33 cellular contexts compared by ENCODE assay signal in genomic region chr4:102772738-102773340, GRCh38.
"Had no signal": no experiment of that assay in that cellular context is flagged by ENCODE, and none has a peak within 500 bp of the region (broad histone marks: within the 10 kb centered on the region; RNA-seq: fewer than 3 reads in every experiment).

No MANE protein-coding gene starts in this region.

- H3K27me3 Mint-ChIP-seq: activated B cell treated with CpG ODN at 0.5 μM for 24 hours; activated naive CD4-positive, alpha-beta T cell treated with anti-CD3 and anti-CD28 coated beads, Interleukin-2, amount 50 U/mL, for 24 hours; activated naive CD8-positive, alpha-beta T cell treated with anti-CD3 and anti-CD28 coated beads for 36 hours; activated naive CD8-positive, alpha-beta T cell treated with anti-CD3 and anti-CD28 coated beads, Interleukin-2, amount 50 U/mL, for 24 hours; activated T-cell treated with anti-CD3 and anti-CD28 coated beads, Interleukin-2, amount 50 U/mL, for 24 hours; effector memory CD8-positive, alpha-beta T cell had no signal

- H3K27ac ChIP-seq: adrenal gland, body of pancreas, esophagus muscularis mucosa, foreskin keratinocyte, gastrocnemius medialis, heart right ventricle, WERI-Rb-1 had no signal

- H3K9me3 Mint-ChIP-seq: activated B cell treated with CpG ODN at 0.5 μM for 24 hours; activated CD4-positive, alpha-beta memory T cell treated with anti-CD3 and anti-CD28 coated beads, Interleukin-2, amount 10 ng/mL, durations not matched to agents 7 days and 5 days; activated naive CD4-positive, alpha-beta T cell treated with anti-CD3 and anti-CD28 coated beads for 36 hours; activated naive CD4-positive, alpha-beta T cell treated with anti-CD3 and anti-CD28 coated beads, Interleukin-2, amount 50 U/mL, for 24 hours; activated naive CD8-positive, alpha-beta T cell treated with anti-CD3 and anti-CD28 coated beads for 36 hours; activated naive CD8-positive, alpha-beta T cell treated with anti-CD3 and anti-CD28 coated beads, Interleukin-2, amount 50 U/mL, for 24 hours; activated T-cell treated with anti-CD3 and anti-CD28 coated beads, Interleukin-2, amount 50 U/mL, for 24 hours; activated T-cell treated with anti-CD3 and anti-CD28 coated beads, Interleukin-2, amount 50 U/mL, for 72 hours; effector memory CD8-positive, alpha-beta T cell; T-cell; T-helper 1 cell treated with Interleukin-12 subunit alpha and Interleukin-12 subunit beta and Interleukin-4 antibody, amounts not matched to agents 30 μg/mL and 1 μg/mL, for 36 hours; T-helper 2 cell treated with Interferon-gamma antibody and Interleukin-4, amounts not matched to agents 5 μg/mL and 100 μg/mL, for 36 hours had no signal

- H3K9me3 ChIP-seq: adrenal gland, body of pancreas, esophagus muscularis mucosa, gastrocnemius medialis, heart right ventricle had no signal

- H3K27me3 ChIP-seq: adrenal gland, body of pancreas, esophagus muscularis mucosa, gastrocnemius medialis, heart right ventricle had no signal

- H3K36me3 ChIP-seq: adrenal gland, esophagus muscularis mucosa, gastrocnemius medialis, heart right ventricle, WERI-Rb-1 had no signal

- H3K4me3 Mint-ChIP-seq: activated B cell treated with CpG ODN at 0.5 μM for 24 hours; activated CD4-positive, alpha-beta memory T cell treated with anti-CD3 and anti-CD28 coated beads, Interleukin-2, amount 10 ng/mL, durations not matched to agents 7 days and 5 days; activated naive CD4-positive, alpha-beta T cell treated with anti-CD3 and anti-CD28 coated beads for 36 hours; activated naive CD4-positive, alpha-beta T cell treated with anti-CD3 and anti-CD28 coated beads, Interleukin-2, amount 50 U/mL, for 24 hours; activated naive CD8-positive, alpha-beta T cell treated with anti-CD3 and anti-CD28 coated beads for 36 hours; activated naive CD8-positive, alpha-beta T cell treated with anti-CD3 and anti-CD28 coated beads, Interleukin-2, amount 50 U/mL, for 24 hours; activated T-cell treated with anti-CD3 and anti-CD28 coated beads, Interleukin-2, amount 50 U/mL, for 24 hours; activated T-cell treated with anti-CD3 and anti-CD28 coated beads, Interleukin-2, amount 50 U/mL, for 72 hours; effector memory CD8-positive, alpha-beta T cell; T-cell; T-helper 1 cell treated with Interleukin-12 subunit alpha and Interleukin-12 subunit beta and Interleukin-4 antibody, amounts not matched to agents 30 μg/mL and 1 μg/mL, for 36 hours; T-helper 2 cell treated with Interferon-gamma antibody and Interleukin-4, amounts not matched to agents 5 μg/mL and 100 μg/mL, for 36 hours had no signal

- H3K4me1 ChIP-seq: adrenal gland, body of pancreas, esophagus muscularis mucosa, foreskin keratinocyte, gastrocnemius medialis, heart right ventricle had no signal

- H3K36me3 Mint-ChIP-seq: activated naive CD4-positive, alpha-beta T cell treated with anti-CD3 and anti-CD28 coated beads, Interleukin-2, amount 50 U/mL, for 24 hours; activated naive CD8-positive, alpha-beta T cell treated with anti-CD3 and anti-CD28 coated beads for 36 hours; T-cell had no signal

- H3K4me3 ChIP-seq: adrenal gland, body of pancreas, esophagus muscularis mucosa, gastrocnemius medialis, heart right ventricle had no signal

- ATAC-seq: activated CD4-positive, CD25-positive, alpha-beta regulatory T cell treated with anti-CD3 and anti-CD28 coated beads, Interleukin-2, amount 50 U/mL, for 24 hours; activated naive CD8-positive, alpha-beta T cell treated with anti-CD3 and anti-CD28 coated beads, Interleukin-2, amount 50 U/mL, for 24 hours; activated T-cell treated with anti-CD3 and anti-CD28 coated beads, Interleukin-2, amount 50 U/mL, for 72 hours; body of pancreas; effector memory CD8-positive, alpha-beta T cell; foreskin keratinocyte; gastrocnemius medialis; heart right ventricle; T-cell had no signal

- DNase-seq: activated B cell treated with CpG ODN at 0.5 μM for 24 hours; activated CD4-positive, alpha-beta memory T cell treated with anti-CD3 and anti-CD28 coated beads, Interleukin-2, amount 10 ng/mL, durations not matched to agents 7 days and 5 days; activated CD4-positive, alpha-beta T cell treated with anti-CD3 and anti-CD28 coated beads for 48 hours; activated CD4-positive, alpha-beta T cell treated with anti-CD3 and anti-CD28 coated beads, Interleukin-2, amount 50 U/mL, for 4 hours; activated CD8-positive, alpha-beta memory T cell treated with anti-CD3 and anti-CD28 coated beads, Interleukin-2, amount 50 U/mL, for 48 hours; activated effector memory CD4-positive, alpha-beta T cell treated with Interleukin-2 at 50 U/mL for 16 hours; activated naive CD4-positive, alpha-beta T cell treated with anti-CD3 and anti-CD28 coated beads for 36 hours; activated naive CD8-positive, alpha-beta T cell treated with anti-CD3 and anti-CD28 coated beads for 36 hours; activated naive CD8-positive, alpha-beta T cell treated with anti-CD3 and anti-CD28 coated beads, Interleukin-2, amount 50 U/mL, for 24 hours; activated T-cell treated with anti-CD3 and anti-CD28 coated beads for 4 hours; activated T-cell treated with anti-CD3 and anti-CD28 coated beads, Interleukin-2, amount 50 U/mL, for 24 hours; activated T-cell treated with anti-CD3 and anti-CD28 coated beads, Interleukin-2, amount 50 U/mL, for 72 hours; adrenal gland; amygdala; aorta; body of pancreas; caudate nucleus; cortex of kidney; dermis blood vessel endothelial cell; effector CD4-positive, alpha-beta T cell; effector memory CD8-positive, alpha-beta T cell; erythroblast; foreskin keratinocyte; gastrocnemius medialis; heart right ventricle; T-cell; T1000; WERI-Rb-1 had no signal

- H3K4me1 Mint-ChIP-seq: activated B cell treated with CpG ODN at 0.5 μM for 24 hours; activated CD4-positive, alpha-beta memory T cell treated with anti-CD3 and anti-CD28 coated beads, Interleukin-2, amount 10 ng/mL, durations not matched to agents 7 days and 5 days; activated naive CD4-positive, alpha-beta T cell treated with anti-CD3 and anti-CD28 coated beads, Interleukin-2, amount 50 U/mL, for 24 hours; activated naive CD8-positive, alpha-beta T cell treated with anti-CD3 and anti-CD28 coated beads for 36 hours; activated naive CD8-positive, alpha-beta T cell treated with anti-CD3 and anti-CD28 coated beads, Interleukin-2, amount 50 U/mL, for 24 hours; T-cell had no signal

- H3K27ac Mint-ChIP-seq: activated B cell treated with CpG ODN at 0.5 μM for 24 hours; activated CD4-positive, alpha-beta memory T cell treated with anti-CD3 and anti-CD28 coated beads, Interleukin-2, amount 10 ng/mL, durations not matched to agents 7 days and 5 days; activated naive CD4-positive, alpha-beta T cell treated with anti-CD3 and anti-CD28 coated beads for 36 hours; activated naive CD4-positive, alpha-beta T cell treated with anti-CD3 and anti-CD28 coated beads, Interleukin-2, amount 50 U/mL, for 24 hours; activated naive CD8-positive, alpha-beta T cell treated with anti-CD3 and anti-CD28 coated beads for 36 hours; activated naive CD8-positive, alpha-beta T cell treated with anti-CD3 and anti-CD28 coated beads, Interleukin-2, amount 50 U/mL, for 24 hours; activated T-cell treated with anti-CD3 and anti-CD28 coated beads, Interleukin-2, amount 50 U/mL, for 24 hours; activated T-cell treated with anti-CD3 and anti-CD28 coated beads, Interleukin-2, amount 50 U/mL, for 72 hours; effector memory CD8-positive, alpha-beta T cell; T-cell; T-helper 1 cell treated with Interleukin-12 subunit alpha and Interleukin-12 subunit beta and Interleukin-4 antibody, amounts not matched to agents 30 μg/mL and 1 μg/mL, for 36 hours; T-helper 2 cell treated with Interferon-gamma antibody and Interleukin-4, amounts not matched to agents 5 μg/mL and 100 μg/mL, for 36 hours had no signal
